23 cellular contexts compared by ENCODE assay signal in genomic region chr1:106517218-106517617, GRCh38.
"Had no signal": no experiment of that assay in that cellular context is flagged by ENCODE, and none has a peak within 500 bp of the region (broad histone marks: within the 10 kb centered on the region; RNA-seq: fewer than 3 reads in every experiment).

No MANE protein-coding gene starts in this region.

- DNase-seq: dorsolateral prefrontal cortex; effector CD4-positive, alpha-beta T cell; gastrocnemius medialis; head of caudate nucleus; immature natural killer cell; islet precursor cell; left ventricle myocardium superior; lower lobe of right lung; natural killer cell; occipital lobe; ovary; posterior cingulate gyrus; psoas muscle; right cardiac atrium; sigmoid colon; spleen; stimulated activated CD4-positive, alpha-beta T cell treated with anti-CD3 and anti-CD28 coated beads, Interleukin-4, amount 100 ng/mL, for 4 hours; stimulated activated naive CD8-positive, alpha-beta T cell treated with anti-CD3 and anti-CD28 coated beads, Interleukin-15, Interleukin-2, amounts not matched to agents 100 U/mL and 50 U/mL, for 24 hours; substantia nigra; testis; tibial artery had no signal

- FAIRE-seq: colon had no signal

- H3K36me3 ChIP-seq: gastrocnemius medialis, lower lobe of right lung, ovary, sigmoid colon, spleen, tibial artery had no signal

- H3K27me3 ChIP-seq: dorsolateral prefrontal cortex, gastrocnemius medialis, ovary, sigmoid colon, spleen, testis, tibial artery had no signal

- H3K9me3 ChIP-seq: gastrocnemius medialis, lower lobe of right lung, ovary, psoas muscle, sigmoid colon, spleen, testis, tibial artery had no signal

- H3K4me1 ChIP-seq: gastrocnemius medialis, lower lobe of right lung, psoas muscle, sigmoid colon, spleen, testis, tibial artery had no signal

- H3K27ac ChIP-seq: dorsolateral prefrontal cortex, gastrocnemius medialis, lower lobe of right lung, ovary, psoas muscle, sigmoid colon, skin epidermis, spleen, testis, tibial artery had no signal

- H3K4me3 ChIP-seq: dorsolateral prefrontal cortex, gastrocnemius medialis, lower lobe of right lung, ovary, psoas muscle, sigmoid colon, skin epidermis, spleen, testis, tibial artery had no signal
